32 cellular contexts compared by ENCODE assay signal in the genomic region with DNA sequence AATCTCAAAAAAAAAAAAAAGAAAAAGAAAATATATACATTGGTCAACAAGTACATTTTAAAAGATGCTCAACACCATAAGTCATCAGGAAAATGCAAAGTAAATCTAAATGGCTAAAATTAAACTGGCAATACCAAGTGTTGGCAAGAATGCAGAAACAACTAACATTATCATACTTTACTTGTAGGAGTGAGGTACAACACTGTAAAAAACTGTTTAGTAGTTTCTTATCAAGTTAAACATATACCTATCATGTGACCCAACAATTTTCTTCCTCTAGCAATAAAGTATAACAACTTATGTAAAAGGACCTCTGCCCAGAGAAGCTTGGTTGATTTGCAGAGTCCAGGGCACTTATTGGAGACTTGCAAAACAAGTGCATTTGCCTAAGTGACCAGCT.
"Had no signal": no experiment of that assay in that cellular context is flagged by ENCODE, and none has a peak within 500 bp of the region (broad histone marks: within the 10 kb centered on the region; RNA-seq: fewer than 3 reads in every experiment).

No MANE protein-coding gene starts in this region.

- H3K27ac Mint-ChIP-seq: activated CD4-positive, alpha-beta memory T cell treated with anti-CD3 and anti-CD28 coated beads for 36 hours; activated CD4-positive, alpha-beta T cell treated with anti-CD3 and anti-CD28 coated beads for 36 hours; activated CD4-positive, alpha-beta T cell treated with anti-CD3 and anti-CD28 coated beads, Interleukin-2, amount 10 ng/mL, durations not matched to agents 24 days and 14 days; activated CD8-positive, alpha-beta memory T cell treated with anti-CD3 and anti-CD28 coated beads, Interleukin-2, amount 10 ng/mL, durations not matched to agents 7 days and 5 days; activated CD8-positive, alpha-beta T cell treated with anti-CD3 and anti-CD28 coated beads, Interleukin-2, amount 10 ng/mL, durations not matched to agents 7 days and 5 days; activated naive CD8-positive, alpha-beta T cell; activated T-helper 17 cell treated with anti-CD3 and anti-CD28 coated beads, Interleukin-2, amount 50 U/mL, for 72 hours; T-helper 17 cell; T-helper 2 cell treated with Interferon-gamma antibody and Interleukin-4, amounts not matched to agents 5 μg/mL and 100 μg/mL, for 36 hours had no signal

- H3K9me3 ChIP-seq: esophagus muscularis mucosa, gastroesophageal sphincter had no signal

- ATAC-seq: activated CD4-positive, alpha-beta T cell treated with anti-CD3 and anti-CD28 coated beads for 36 hours; activated CD8-positive, alpha-beta memory T cell treated with anti-CD3 and anti-CD28 coated beads, Interleukin-2, amount 10 ng/mL, durations not matched to agents 7 days and 5 days; activated CD8-positive, alpha-beta T cell treated with anti-CD3 and anti-CD28 coated beads, Interleukin-2, amount 10 ng/mL, durations not matched to agents 7 days and 5 days; activated T-helper 17 cell treated with anti-CD3 and anti-CD28 coated beads, Interleukin-2, amount 50 U/mL, for 72 hours; effector memory CD8-positive, alpha-beta T cell; gastroesophageal sphincter; heart right ventricle; T-helper 17 cell had no signal

- H3K27ac ChIP-seq: brain microvascular endothelial cell, esophagus muscularis mucosa, gastroesophageal sphincter, heart right ventricle had no signal

- DNase-seq: activated CD4-positive, alpha-beta memory T cell treated with anti-CD3 and anti-CD28 coated beads for 36 hours; activated CD4-positive, alpha-beta T cell treated with anti-CD3 and anti-CD28 coated beads for 36 hours; activated CD4-positive, alpha-beta T cell treated with anti-CD3 and anti-CD28 coated beads, Interleukin-2, amount 10 ng/mL, durations not matched to agents 24 days and 14 days; activated CD4-positive, CD25-positive, alpha-beta regulatory T cell; activated CD4-positive, CD25-positive, alpha-beta regulatory T cell treated with anti-CD3 and anti-CD28 coated beads, Interleukin-2, amount 50 U/mL, for 72 hours; activated CD8-positive, alpha-beta memory T cell treated with anti-CD3 and anti-CD28 coated beads, Interleukin-2, amount 10 ng/mL, durations not matched to agents 7 days and 5 days; activated CD8-positive, alpha-beta memory T cell treated with anti-CD3 and anti-CD28 coated beads, Interleukin-2, amount 50 U/mL, for 4 hours; activated CD8-positive, alpha-beta T cell treated with anti-CD3 and anti-CD28 coated beads, Interleukin-2, amount 10 ng/mL, durations not matched to agents 7 days and 5 days; activated effector memory CD4-positive, alpha-beta T cell treated with Interleukin-2 at 50 U/mL for 16 hours; activated gamma-delta T cell treated with Interleukin-2 at 50 U/mL for 16 hours; activated naive CD4-positive, alpha-beta T cell treated with anti-CD3 and anti-CD28 coated beads, Interleukin-2, amount 50 U/mL, for 16 hours; activated naive CD4-positive, alpha-beta T cell treated with Interleukin-2 at 50 U/mL for 16 hours; activated T-cell treated with anti-CD3 and anti-CD28 coated beads, Interleukin-2, amount 50 U/mL, for 1 hour; amniotic stem cell; anterior cingulate cortex; brain microvascular endothelial cell; cortex of kidney; dermis blood vessel endothelial cell; effector CD4-positive, alpha-beta T cell; effector memory CD8-positive, alpha-beta T cell; foreskin melanocyte; heart right ventricle; T-helper 1 cell; T-helper 17 cell; T1000 had no signal

- H3K4me3 Mint-ChIP-seq: activated CD4-positive, alpha-beta memory T cell treated with anti-CD3 and anti-CD28 coated beads for 36 hours; activated CD4-positive, alpha-beta T cell treated with anti-CD3 and anti-CD28 coated beads for 36 hours; activated CD4-positive, alpha-beta T cell treated with anti-CD3 and anti-CD28 coated beads, Interleukin-2, amount 10 ng/mL, durations not matched to agents 24 days and 14 days; activated CD8-positive, alpha-beta memory T cell treated with anti-CD3 and anti-CD28 coated beads, Interleukin-2, amount 10 ng/mL, durations not matched to agents 7 days and 5 days; activated CD8-positive, alpha-beta T cell treated with anti-CD3 and anti-CD28 coated beads, Interleukin-2, amount 10 ng/mL, durations not matched to agents 7 days and 5 days; activated naive CD8-positive, alpha-beta T cell; activated T-helper 17 cell treated with anti-CD3 and anti-CD28 coated beads, Interleukin-2, amount 50 U/mL, for 72 hours; effector memory CD8-positive, alpha-beta T cell; T-helper 17 cell; T-helper 2 cell treated with Interferon-gamma antibody and Interleukin-4, amounts not matched to agents 5 μg/mL and 100 μg/mL, for 36 hours had no signal

- FAIRE-seq: bronchial epithelial cell, colon had no signal

- H3K36me3 ChIP-seq: brain microvascular endothelial cell had no signal

- H3K4me3 ChIP-seq: esophagus muscularis mucosa, gastroesophageal sphincter, heart right ventricle had no signal

- H3K9me3 Mint-ChIP-seq: activated T-helper 17 cell treated with anti-CD3 and anti-CD28 coated beads, Interleukin-2, amount 50 U/mL, for 72 hours; effector memory CD8-positive, alpha-beta T cell had no signal

- H3K27me3 Mint-ChIP-seq: activated CD4-positive, alpha-beta memory T cell treated with anti-CD3 and anti-CD28 coated beads for 36 hours; activated CD4-positive, alpha-beta T cell treated with anti-CD3 and anti-CD28 coated beads for 36 hours; activated CD4-positive, alpha-beta T cell treated with anti-CD3 and anti-CD28 coated beads, Interleukin-2, amount 10 ng/mL, durations not matched to agents 24 days and 14 days; activated CD8-positive, alpha-beta memory T cell treated with anti-CD3 and anti-CD28 coated beads, Interleukin-2, amount 10 ng/mL, durations not matched to agents 7 days and 5 days; activated naive CD8-positive, alpha-beta T cell; activated T-helper 17 cell treated with anti-CD3 and anti-CD28 coated beads, Interleukin-2, amount 50 U/mL, for 72 hours; effector memory CD8-positive, alpha-beta T cell; T-helper 17 cell had no signal

- H3K27me3 ChIP-seq: brain microvascular endothelial cell, esophagus muscularis mucosa, gastroesophageal sphincter, heart right ventricle had no signal
